ENCODE assay signal across 3 cellular contexts in genomic region chr6:2771021-2771558, GRCh38.
TF ChIP-seq lines count a peak whose summit lies in the region.

No MANE protein-coding gene starts in this region.

TF ChIP-seq in SK-N-SH, 30 proteins besides CTCF, POLR2A, EP300 and RAD21 (continued from another document):
- TF ChIP-seq, protein P1, sequence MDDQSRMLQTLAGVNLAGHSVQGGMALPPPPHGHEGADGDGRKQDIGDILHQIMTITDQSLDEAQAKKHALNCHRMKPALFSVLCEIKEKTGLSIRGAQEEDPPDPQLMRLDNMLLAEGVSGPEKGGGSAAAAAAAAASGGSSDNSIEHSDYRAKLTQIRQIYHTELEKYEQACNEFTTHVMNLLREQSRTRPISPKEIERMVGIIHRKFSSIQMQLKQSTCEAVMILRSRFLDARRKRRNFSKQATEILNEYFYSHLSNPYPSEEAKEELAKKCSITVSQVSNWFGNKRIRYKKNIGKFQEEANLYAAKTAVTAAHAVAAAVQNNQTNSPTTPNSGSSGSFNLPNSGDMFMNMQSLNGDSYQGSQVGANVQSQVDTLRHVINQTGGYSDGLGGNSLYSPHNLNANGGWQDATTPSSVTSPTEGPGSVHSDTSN (IDR thresholded peaks at IDR 0.05), result no peak
TF ChIP-seq in SK-N-SH: peak in this region for 0.

TF ChIP-seq in SK-N-SH treated with all-trans-retinoic acid at 6 μM for 48 hours, 23 proteins besides CTCF, POLR2A, EP300 and RAD21 (continued from another document):
- TF ChIP-seq POU6F1 (CRISPR knock-in tag; IDR thresholded peaks at IDR 0.05; ENCODE audit: borderline replicate concordance, low read depth) (no peak), ISL1 (CRISPR knock-in tag; IDR thresholded peaks at IDR 0.05) (no peak), CREB5 (CRISPR knock-in tag; IDR thresholded peaks at IDR 0.05; ENCODE audit: low read depth) (no peak), ESRRG (CRISPR knock-in tag; IDR thresholded peaks at IDR 0.05) (no peak)
- TF ChIP-seq, protein P2, sequence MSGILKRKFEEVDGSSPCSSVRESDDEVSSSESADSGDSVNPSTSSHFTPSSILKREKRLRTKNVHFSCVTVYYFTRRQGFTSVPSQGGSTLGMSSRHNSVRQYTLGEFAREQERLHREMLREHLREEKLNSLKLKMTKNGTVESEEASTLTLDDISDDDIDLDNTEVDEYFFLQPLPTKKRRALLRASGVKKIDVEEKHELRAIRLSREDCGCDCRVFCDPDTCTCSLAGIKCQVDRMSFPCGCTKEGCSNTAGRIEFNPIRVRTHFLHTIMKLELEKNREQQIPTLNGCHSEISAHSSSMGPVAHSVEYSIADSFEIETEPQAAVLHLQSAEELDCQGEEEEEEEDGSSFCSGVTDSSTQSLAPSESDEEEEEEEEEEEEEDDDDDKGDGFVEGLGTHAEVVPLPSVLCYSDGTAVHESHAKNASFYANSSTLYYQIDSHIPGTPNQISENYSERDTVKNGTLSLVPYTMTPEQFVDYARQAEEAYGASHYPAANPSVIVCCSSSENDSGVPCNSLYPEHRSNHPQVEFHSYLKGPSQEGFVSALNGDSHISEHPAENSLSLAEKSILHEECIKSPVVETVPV (CRISPR knock-in tag; IDR thresholded peaks at IDR 0.05), result no peak

TF ChIP-seq in HEK293, 187 proteins besides CTCF, POLR2A, EP300 and RAD21 (continued from another document):
- no peak for TF ChIP-seq BCL11B (tag by site-specific recombination; IDR thresholded peaks at IDR 0.05; ENCODE audit: low read depth)
- TF ChIP-seq ZNF610 (tag by site-specific recombination; IDR thresholded peaks at IDR 0.05; ENCODE audit: borderline replicate concordance), result no peak
- TF ChIP-seq, protein P3, sequence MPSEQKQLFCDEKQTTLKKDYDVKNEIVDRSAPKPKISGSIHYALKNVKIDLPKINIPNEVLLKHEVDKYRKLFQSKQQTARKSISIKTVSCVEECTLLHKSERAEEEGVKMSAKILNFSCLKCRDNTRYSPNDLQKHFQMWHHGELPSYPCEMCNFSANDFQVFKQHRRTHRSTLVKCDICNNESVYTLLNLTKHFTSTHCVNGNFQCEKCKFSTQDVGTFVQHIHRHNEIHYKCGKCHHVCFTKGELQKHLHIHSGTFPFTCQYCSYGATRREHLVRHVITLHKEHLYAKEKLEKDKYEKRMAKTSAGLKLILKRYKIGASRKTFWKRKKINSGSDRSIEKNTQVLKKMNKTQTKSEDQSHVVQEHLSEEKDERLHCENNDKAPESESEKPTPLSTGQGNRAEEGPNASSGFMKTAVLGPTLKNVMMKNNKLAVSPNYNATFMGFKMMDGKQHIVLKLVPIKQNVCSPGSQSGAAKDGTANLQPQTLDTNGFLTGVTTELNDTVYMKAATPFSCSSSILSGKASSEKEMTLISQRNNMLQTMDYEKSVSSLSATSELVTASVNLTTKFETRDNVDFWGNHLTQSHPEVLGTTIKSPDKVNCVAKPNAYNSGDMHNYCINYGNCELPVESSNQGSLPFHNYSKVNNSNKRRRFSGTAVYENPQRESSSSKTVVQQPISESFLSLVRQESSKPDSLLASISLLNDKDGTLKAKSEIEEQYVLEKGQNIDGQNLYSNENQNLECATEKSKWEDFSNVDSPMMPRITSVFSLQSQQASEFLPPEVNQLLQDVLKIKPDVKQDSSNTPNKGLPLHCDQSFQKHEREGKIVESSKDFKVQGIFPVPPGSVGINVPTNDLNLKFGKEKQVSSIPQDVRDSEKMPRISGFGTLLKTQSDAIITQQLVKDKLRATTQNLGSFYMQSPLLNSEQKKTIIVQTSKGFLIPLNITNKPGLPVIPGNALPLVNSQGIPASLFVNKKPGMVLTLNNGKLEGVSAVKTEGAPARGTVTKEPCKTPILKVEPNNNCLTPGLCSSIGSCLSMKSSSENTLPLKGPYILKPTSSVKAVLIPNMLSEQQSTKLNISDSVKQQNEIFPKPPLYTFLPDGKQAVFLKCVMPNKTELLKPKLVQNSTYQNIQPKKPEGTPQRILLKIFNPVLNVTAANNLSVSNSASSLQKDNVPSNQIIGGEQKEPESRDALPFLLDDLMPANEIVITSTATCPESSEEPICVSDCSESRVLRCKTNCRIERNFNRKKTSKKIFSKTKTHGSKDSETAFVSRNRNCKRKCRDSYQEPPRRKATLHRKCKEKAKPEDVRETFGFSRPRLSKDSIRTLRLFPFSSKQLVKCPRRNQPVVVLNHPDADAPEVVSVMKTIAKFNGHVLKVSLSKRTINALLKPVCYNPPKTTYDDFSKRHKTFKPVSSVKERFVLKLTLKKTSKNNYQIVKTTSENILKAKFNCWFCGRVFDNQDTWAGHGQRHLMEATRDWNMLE (tag by site-specific recombination; conservative IDR thresholded peaks at IDR 0.05; ENCODE audit: low read depth), result no peak
- no peak for TF ChIP-seq ZNF175 (tag by site-specific recombination; IDR thresholded peaks at IDR 0.05)
- no peak for TF ChIP-seq ZEB2 (tag by site-specific recombination; IDR thresholded peaks at IDR 0.05)
- TF ChIP-seq ZNF16 (tag by site-specific recombination; IDR thresholded peaks at IDR 0.05; ENCODE audit: low read depth), result no peak
TF ChIP-seq in HEK293: peak in this region for 2.
